22 cellular contexts compared by ENCODE assay signal in genomic region chr1:40746344-40747090, GRCh38. TPM values are rescaled to one million over a fixed set of nuclear protein-coding genes. Genes with fewer than 3 reads are reported as not detected.
DNase-seq lines count a peak whose midpoint lies in the region; ATAC-seq, FAIRE-seq and TF ChIP-seq lines count a peak whose summit lies in the region.
"Had no signal": no experiment of that assay in that cellular context is flagged by ENCODE, and none has a peak within 500 bp of the region (broad histone marks: within the 10 kb centered on the region; RNA-seq: fewer than 3 reads in every experiment).

No MANE protein-coding gene starts in this region.

- H3K27me3 Mint-ChIP-seq in brain (no peaks in the 10 kb centered on the region), neural crest cell (ENCODE audit: low read depth) (no peaks in the 10 kb centered on the region)
- no peaks in the 10 kb centered on the region for H3K27me3 Mint-ChIP-seq in stimulated activated naive B cell treated with anti-CD40 and anti-IgM and Interleukin-4, amounts not matched to agents 10 μg/mL and 1 μg/mL and 100 μg/mL, for 72 hours
- H3K27me3 Mint-ChIP-seq: CD4-positive, alpha-beta memory T cell had no signal

- H3K9ac ChIP-seq in HepG2 (ENCODE audit: insufficient read depth, low read depth, low read length) = no peak overlapping the region

- H3K4me3 ChIP-seq in HepG2 (replicated peaks in 1 of 3; ENCODE audit: insufficient read depth in 1 of 3, low read depth in 2 of 3, low read length in 3 of 3) (no peak overlapping the region), right lobe of liver (no peak overlapping the region), lower leg skin (ENCODE audit: low read depth, poor library complexity, severe bottlenecking) (no peak overlapping the region), stomach (no peak overlapping the region)
- H3K4me3 ChIP-seq: A549 had no signal

- no peak for ATAC-seq in HepG2
- ATAC-seq in right lobe of liver = no peak
- ATAC-seq in stimulated activated naive B cell treated with anti-CD40 and anti-IgM and Interleukin-4, amounts not matched to agents 10 μg/mL and 1 μg/mL and 100 μg/mL, for 72 hours (replicated peaks) = no peak
- ATAC-seq in foreskin keratinocyte = no peak
- ATAC-seq: A549 had no signal

- POLR2A ChIA-PET in HepG2 (lab: Yijun Ruan, JAX) = interaction anchor here (1.8 kb wide), 1 partner anchor 12 kb away, joined by 4 read pairs; no protein-coding TSS in a partner anchor

- H3K27me3 ChIP-seq in HepG2 (ENCODE audit: control insufficient read depth in 1 of 2, insufficient read depth in 2 of 2, low read length in 2 of 2) (no peaks in the 10 kb centered on the region), right lobe of liver (no peaks in the 10 kb centered on the region), stomach (no peaks in the 10 kb centered on the region), foreskin keratinocyte (no peaks in the 10 kb centered on the region)

- in situ Hi-C loops in HepG2 (cut with HindIII; ENCODE audit: extremely low pct_ligation_motif_present, low pct_unique_long_range_greater_than_20kb) = no loop called here

- H3K36me3 Mint-ChIP-seq in brain = peaks cover 82% of the 10 kb centered on the region
- H3K36me3 Mint-ChIP-seq in neural crest cell (ENCODE audit: low read depth) = peaks cover 14% of the 10 kb centered on the region
- peaks cover 34 to 71% of the 10 kb centered on the region in 2 donors for H3K36me3 Mint-ChIP-seq in stimulated activated naive B cell treated with anti-CD40 and anti-IgM and Interleukin-4, amounts not matched to agents 10 μg/mL and 1 μg/mL and 100 μg/mL, for 72 hours

- 93% methylated on average over 2 of the region's 2 CpGs for WGBS in HepG2 (ENCODE audit: low lambda C conversion rate)
- WGBS in right lobe of liver (ENCODE audit: insufficient coverage, low coverage, low lambda C conversion rate, missing lambda C conversion rate) = 94% methylated on average over 2 of the region's 2 CpGs
- 88 to 95% methylated on average over 2 of the region's 2 CpGs for WGBS in lower leg skin, 2 donors
- WGBS in stomach, 5 donors = 86 to 93% (median 90%) methylated on average over 2 of the region's 2 CpGs

- TF ChIP-seq EP300 in HepG2 (IDR thresholded peaks at IDR 0.05; ENCODE audit: low read depth in 2 of 2, low read length in 2 of 2) = no peak
- no peak for TF ChIP-seq EP300 in HepG2 (CRISPR knock-in tag; IDR thresholded peaks at IDR 0.05; ENCODE audit: borderline replicate concordance)
- no peak for TF ChIP-seq EP300 in stomach (IDR thresholded peaks at IDR 0.05)

- no peak for FAIRE-seq in HepG2 (lab: Jason Lieb, UNC)
- FAIRE-seq: A549 had no signal

- no peak overlapping the region for H3K4me2 ChIP-seq in HepG2 (ENCODE audit: low read depth, low read length)
- H3K4me2 ChIP-seq: A549 had no signal

- TF ChIP-seq CTCF in HepG2 (CRISPR knock-in tag; IDR thresholded peaks at IDR 0.05) (no peak), right lobe of liver (IDR thresholded peaks at IDR 0.05) (no peak), brain (conservative IDR thresholded peaks at IDR 0.05) (no peak), neural crest cell (conservative IDR thresholded peaks at IDR 0.05) (no peak), lower leg skin (IDR thresholded peaks at IDR 0.05) (no peak), stomach (IDR thresholded peaks at IDR 0.05) (no peak), foreskin keratinocyte (conservative IDR thresholded peaks at IDR 0.05) (no peak)

- H3K4me1 Mint-ChIP-seq in brain = peaks cover 34% of the 10 kb centered on the region
- peaks cover 32% of the 10 kb centered on the region for H3K4me1 Mint-ChIP-seq in neural crest cell
- peaks cover 17 to 38% of the 10 kb centered on the region in 2 donors for H3K4me1 Mint-ChIP-seq in stimulated activated naive B cell treated with anti-CD40 and anti-IgM and Interleukin-4, amounts not matched to agents 10 μg/mL and 1 μg/mL and 100 μg/mL, for 72 hours

- H3K4me3 Mint-ChIP-seq in brain (no peak overlapping the region), neural crest cell (no peak overlapping the region)
- H3K4me3 Mint-ChIP-seq in stimulated activated naive B cell treated with anti-CD40 and anti-IgM and Interleukin-4, amounts not matched to agents 10 μg/mL and 1 μg/mL and 100 μg/mL, for 72 hours = no peak overlapping the region
- H3K4me3 Mint-ChIP-seq: HFFc6 had no signal

- DNase-seq in HepG2 (ENCODE audit: low spot score) (no peak), right lobe of liver (no peak), neural crest cell (ENCODE audit: low read depth, low spot score) (no peak), lower leg skin (ENCODE audit: low spot score in 2 of 2) (no peak), stomach (no peak), foreskin keratinocyte (no peak)
- no peak for DNase-seq in stimulated activated naive B cell treated with anti-CD40 and anti-IgM and Interleukin-4, amounts not matched to agents 10 μg/mL and 1 μg/mL and 100 μg/mL, for 72 hours
- DNase-seq: Calu3; CD4-positive, alpha-beta memory T cell; DMS53; H7; HFFc6; KG1; NCI-H1417; NCI-H187 treated with DMSO at 0.1 percent for 48 hours; NCI-H2227 treated with DMSO at 0.1 percent for 48 hours; NCI-H510A treated with DMSO at 0.1 percent for 48 hours; NCI-H774; Right ventricle myocardium superior had no signal

- no peak for TF ChIP-seq RAD21 in HepG2 (CRISPR knock-in tag; IDR thresholded peaks at IDR 0.05)

- intact Hi-C loops in HepG2 (cut with micrococcal nuclease; ENCODE audit: unreplicated experiment) = no loop called here
- intact Hi-C loops in right lobe of liver (cut with DNase I) = no loop called here
- intact Hi-C loops in lower leg skin (cut with DNase I; ENCODE audit: low total_unique reads) = no loop called here
- intact Hi-C loops in stomach (cut with DNase I; ENCODE audit: low total_unique reads) = no loop called here

- H3K27ac Mint-ChIP-seq in brain = peak overlapping the region in 3 of 5 experiments; percentile 32 to 72 (median 39)
- peak overlapping the region; percentile 73 for H3K27ac Mint-ChIP-seq in neural crest cell (ENCODE audit: unreplicated experiment)
- H3K27ac Mint-ChIP-seq in stimulated activated naive B cell treated with anti-CD40 and anti-IgM and Interleukin-4, amounts not matched to agents 10 μg/mL and 1 μg/mL and 100 μg/mL, for 72 hours = peak overlapping the region; percentile 39

- H2AFZ ChIP-seq in HepG2 (ENCODE audit: low read length) = no peak overlapping the region

- TF ChIP-seq POLR2A in HepG2 (IDR thresholded peaks at IDR 0.05; ENCODE audit: insufficient read depth in 1 of 2, low read depth in 2 of 2, low read length in 2 of 2) = no peak
- no peak for TF ChIP-seq POLR2A in right lobe of liver (IDR thresholded peaks at IDR 0.05)
- no peak for TF ChIP-seq POLR2A in lower leg skin (IDR thresholded peaks at IDR 0.05)
- no peak for TF ChIP-seq POLR2A in stomach (IDR thresholded peaks at IDR 0.05)

- BruUV-seq in HepG2 (replicated peaks; lab: Mats Ljungman, UMichigan) = no TSS peak

- H3K9me3 Mint-ChIP-seq in brain = no peaks in the 10 kb centered on the region
- no peaks in the 10 kb centered on the region for H3K9me3 Mint-ChIP-seq in neural crest cell
- H3K9me3 Mint-ChIP-seq in stimulated activated naive B cell treated with anti-CD40 and anti-IgM and Interleukin-4, amounts not matched to agents 10 μg/mL and 1 μg/mL and 100 μg/mL, for 72 hours = no peaks in the 10 kb centered on the region
- H3K9me3 Mint-ChIP-seq: CD4-positive, alpha-beta memory T cell; HFFc6 had no signal

- H3K27ac ChIP-seq in HepG2 (ENCODE audit: extremely low read length, insufficient read depth, low read length) = no peak overlapping the region
- H3K27ac ChIP-seq in right lobe of liver = peak overlapping the region in 1 of 3 donors; percentile 19
- H3K27ac ChIP-seq in stomach = no peak overlapping the region
- H3K27ac ChIP-seq in foreskin keratinocyte = no peak overlapping the region
- H3K27ac ChIP-seq: A549 had no signal

- H3K36me3 ChIP-seq in HepG2 (replicated peaks in 1 of 2; ENCODE audit: control insufficient read depth in 1 of 2, insufficient read depth in 2 of 2, low read length in 2 of 2) (peaks cover 9 to 79% of the 10 kb centered on the region in 2 experiments), right lobe of liver (peaks cover 0 to 15% (median 0%) of the 10 kb centered on the region in 4 donors), stomach (peaks cover 6 to 68% (median 55%) of the 10 kb centered on the region in 4 donors)

- H3K9me3 ChIP-seq in HepG2 (ENCODE audit: low read length) (no peaks in the 10 kb centered on the region), right lobe of liver (no peaks in the 10 kb centered on the region), stomach (no peaks in the 10 kb centered on the region)
- H3K9me3 ChIP-seq: A549 had no signal

- H4K20me1 ChIP-seq in HepG2 (ENCODE audit: insufficient read depth, low read length) = no peaks in the 10 kb centered on the region

- CTCF ChIA-PET in HepG2 (lab: Yijun Ruan, JAX; ENCODE audit: low intra/inter-chr PET ratio, low total read pairs) = no interaction called here

- H3K4me1 ChIP-seq in HepG2 (ENCODE audit: insufficient read depth, low read length) (peaks cover 36% of the 10 kb centered on the region), right lobe of liver (peaks cover 0 to 63% (median 20%) of the 10 kb centered on the region in 4 donors), stomach (peaks cover 4 to 29% (median 14%) of the 10 kb centered on the region in 4 donors), foreskin keratinocyte (peaks cover 8% of the 10 kb centered on the region)

- H3K79me2 ChIP-seq in HepG2 (ENCODE audit: insufficient read depth, low read length) = peaks cover 27% of the 10 kb centered on the region

RNA-seq across cellular contexts. Expression of gene KCNQ4, which starts 37.1 kb away (rescaled TPM):
- total RNA-seq in HepG2 (2016; rRNA removed; fragmentation: Illumina TruSeq; extraction: Trizol) (0.02 TPM in 1 of 2 replicates, not detected in the other), right lobe of liver (under 1 TPM; 0.12 to 0.23 (median 0.15) TPM), neural crest cell (0.89 and 0.91 TPM in 2 replicates), lower leg skin (1 to 10 TPM; 1.3 to 2.7 (median 2.0) TPM), stomach (1 to 10 TPM in 2 of 5 donors, under 1 TPM in 2, not detected in 1; 0.55 to 7.6 (median 2.5) TPM), foreskin keratinocyte (not detected in 2 replicates)
- total RNA-seq in HepG2 (2016; cell fraction: cytosol; rRNA removed; fragmentation: Illumina TruSeq; extraction: Trizol; ENCODE audit: low read depth) = not detected in 2 replicates
- not detected in 2 replicates for total RNA-seq in HepG2 (2016; cell fraction: insoluble cytoplasmic fraction; rRNA removed; fragmentation: Illumina TruSeq; extraction: Trizol)
- not detected in 2 replicates for total RNA-seq in HepG2 (2016; cell fraction: membrane; rRNA removed; fragmentation: Illumina TruSeq; extraction: Trizol)
- total RNA-seq in HepG2 (2016; cell fraction: nucleus; rRNA removed; fragmentation: Illumina TruSeq; extraction: Trizol) = not detected in 2 replicates
- polyA plus RNA-seq in HepG2 (2011; rRNA removed) (0.03 and 0.09 TPM in 2 replicates), brain (ENCODE audit: insufficient read depth, low read depth, low replicate concordance) (1.8 TPM), stomach (1 to 10 TPM in 1 of 3 donors, under 1 TPM in 2; 0.31 to 2.2 (median 0.56) TPM), foreskin keratinocyte (0.03 TPM in 2 replicates)
- polyA plus RNA-seq in HepG2 (2011; cell fraction: cytosol; rRNA removed) = 0.03 and 0.05 TPM in 2 replicates
- polyA plus RNA-seq in HepG2 (2011; cell fraction: nucleus; rRNA removed) = 0.40 and 0.48 TPM in 2 replicates
- polyA plus RNA-seq in HepG2 (2012) = 0.04 and 0.12 TPM in 2 replicates
- not detected in 2 replicates for polyA plus RNA-seq in HepG2 (2016; cell fraction: cytosol; fragmentation: Illumina TruSeq; extraction: Trizol; ENCODE audit: low read depth)
- polyA plus RNA-seq in HepG2 (2016; cell fraction: insoluble cytoplasmic fraction; fragmentation: Illumina TruSeq; extraction: Trizol; ENCODE audit: low read depth) = not detected in 2 replicates
- polyA plus RNA-seq in HepG2 (2016; cell fraction: membrane; fragmentation: Illumina TruSeq; extraction: Trizol; ENCODE audit: low read depth) = 0.06 TPM in 1 of 2 replicates, not detected in the other
- polyA plus RNA-seq in HepG2 (2016; cell fraction: nucleus; fragmentation: Illumina TruSeq; extraction: Trizol; ENCODE audit: insufficient read depth, low read depth) = 0.19 and 0.45 TPM in 2 replicates
- polyA minus RNA-seq in HepG2 (2011; rRNA and poly(A)+ RNA removed; ENCODE audit: low replicate concordance) = 0.08 and 0.12 TPM in 2 replicates
- polyA minus RNA-seq in HepG2 (2011; cell fraction: cytosol; rRNA and poly(A)+ RNA removed) = not detected in 2 replicates
- polyA minus RNA-seq in HepG2 (2011; cell fraction: nucleus; rRNA and poly(A)+ RNA removed) = not detected in 2 replicates
- total RNA-seq: M059J had no signal

RNA-seq across cellular contexts. Expression of gene NFYC, which starts 55.0 kb away (rescaled TPM):
- total RNA-seq in HepG2 (2016; rRNA removed; fragmentation: Illumina TruSeq; extraction: Trizol) = 33.9 and 41.3 TPM in 2 replicates
- 25.9 and 26.3 TPM in 2 replicates for total RNA-seq in HepG2 (2016; cell fraction: cytosol; rRNA removed; fragmentation: Illumina TruSeq; extraction: Trizol; ENCODE audit: low read depth)
- total RNA-seq in HepG2 (2016; cell fraction: insoluble cytoplasmic fraction; rRNA removed; fragmentation: Illumina TruSeq; extraction: Trizol) = 33.9 and 40.9 TPM in 2 replicates
- 39.1 and 40.3 TPM in 2 replicates for total RNA-seq in HepG2 (2016; cell fraction: membrane; rRNA removed; fragmentation: Illumina TruSeq; extraction: Trizol)
- 32.4 and 36.8 TPM in 2 replicates for total RNA-seq in HepG2 (2016; cell fraction: nucleus; rRNA removed; fragmentation: Illumina TruSeq; extraction: Trizol)
- polyA plus RNA-seq in HepG2 (2011; rRNA removed) = 69.6 and 73.7 TPM in 2 replicates
- 53.5 and 68.5 TPM in 2 replicates for polyA plus RNA-seq in HepG2 (2011; cell fraction: cytosol; rRNA removed)
- polyA plus RNA-seq in HepG2 (2011; cell fraction: nucleus; rRNA removed) = 81.8 and 103 TPM in 2 replicates
- 34.0 and 34.2 TPM in 2 replicates for polyA plus RNA-seq in HepG2 (2012)
- 36.8 and 37.1 TPM in 2 replicates for polyA plus RNA-seq in HepG2 (2016; cell fraction: cytosol; fragmentation: Illumina TruSeq; extraction: Trizol; ENCODE audit: low read depth)
- polyA plus RNA-seq in HepG2 (2016; cell fraction: insoluble cytoplasmic fraction; fragmentation: Illumina TruSeq; extraction: Trizol; ENCODE audit: low read depth) = 67.3 and 76.9 TPM in 2 replicates
- polyA plus RNA-seq in HepG2 (2016; cell fraction: membrane; fragmentation: Illumina TruSeq; extraction: Trizol; ENCODE audit: low read depth) = 46.4 and 53.8 TPM in 2 replicates
- 88.2 and 99.1 TPM in 2 replicates for polyA plus RNA-seq in HepG2 (2016; cell fraction: nucleus; fragmentation: Illumina TruSeq; extraction: Trizol; ENCODE audit: insufficient read depth, low read depth)
- 97.3 and 101 TPM in 2 replicates for polyA minus RNA-seq in HepG2 (2011; rRNA and poly(A)+ RNA removed; ENCODE audit: low replicate concordance)
- 34.4 and 38.4 TPM in 2 replicates for polyA minus RNA-seq in HepG2 (2011; cell fraction: cytosol; rRNA and poly(A)+ RNA removed)
- 57.3 and 58.2 TPM in 2 replicates for polyA minus RNA-seq in HepG2 (2011; cell fraction: nucleus; rRNA and poly(A)+ RNA removed)
- 10 to 100 TPM; 21.9 to 36.1 (median 28.1) TPM for total RNA-seq in right lobe of liver
- polyA plus RNA-seq in brain (ENCODE audit: insufficient read depth, low read depth, low replicate concordance) = 88.3 TPM
- total RNA-seq in neural crest cell = 67.2 and 73.1 TPM in 2 replicates
- total RNA-seq in lower leg skin = 10 to 100 TPM; 53.3 to 94.4 (median 68.0) TPM
- total RNA-seq in stomach = 10 to 100 TPM; 23.3 to 76.4 (median 53.8) TPM
- polyA plus RNA-seq in stomach = 10 to 100 TPM; 33.6 to 46.6 (median 35.2) TPM
- 26.2 and 29.3 TPM in 2 replicates for total RNA-seq in foreskin keratinocyte
- 31.2 and 33.2 TPM in 2 replicates for polyA plus RNA-seq in foreskin keratinocyte
